22 cellular contexts compared by ENCODE assay signal in the genomic region with DNA sequence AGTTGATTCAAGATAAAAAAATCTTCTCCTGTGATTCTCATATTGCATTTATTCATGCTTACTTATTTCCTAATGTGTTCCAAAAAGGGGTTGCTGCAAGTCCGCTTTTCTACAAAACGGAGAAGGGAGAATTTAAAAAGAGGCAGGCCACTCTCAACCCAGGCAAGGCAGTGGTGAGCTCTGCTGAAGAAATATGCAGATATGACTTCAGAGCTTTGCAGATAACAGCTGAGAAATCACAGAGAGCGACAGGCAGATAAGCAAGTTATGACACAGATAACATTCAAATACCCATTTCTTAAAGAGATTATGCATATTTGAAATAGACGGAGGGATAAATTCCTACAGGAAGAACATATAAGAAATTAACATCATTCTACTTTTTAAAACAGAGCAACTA.
DNase-seq lines count a peak whose midpoint lies in the region; TF ChIP-seq lines count a peak whose summit lies in the region.
"Had no signal": no experiment of that assay in that cellular context is flagged by ENCODE, and none has a peak within 500 bp of the region (broad histone marks: within the 10 kb centered on the region; RNA-seq: fewer than 3 reads in every experiment).

No MANE protein-coding gene starts in this region.

- no peak overlapping the region for H3K4ac ChIP-seq in trophoblast cell (ENCODE audit: low read depth, low read length)

- H3K9me3 ChIP-seq in trophoblast cell (ENCODE audit: insufficient read depth, low read depth, low read length): no peaks in the 10 kb centered on the region
- H3K9me3 ChIP-seq: heart right ventricle, sigmoid colon, suprapubic skin had no signal

- no peak overlapping the region for H2BK5ac ChIP-seq in trophoblast cell (ENCODE audit: low read depth, low read length, poor library complexity)

- H3K79me1 ChIP-seq in trophoblast cell (ENCODE audit: low read length): no peaks in the 10 kb centered on the region

- H2AFZ ChIP-seq in trophoblast cell (ENCODE audit: insufficient read depth, low read length, poor library complexity): no peak overlapping the region

- no peak overlapping the region for H3K4me3 Mint-ChIP-seq in activated CD4-positive, alpha-beta memory T cell treated with anti-CD3 and anti-CD28 coated beads, Interleukin-2, amount 10 ng/mL, durations not matched to agents 7 days and 5 days
- no peak overlapping the region for H3K4me3 Mint-ChIP-seq in activated CD4-positive, alpha-beta memory T cell treated with anti-CD3 and anti-CD28 coated beads for 36 hours
- H3K4me3 Mint-ChIP-seq: activated B cell treated with CpG ODN at 0.5 μM for 24 hours had no signal

- H3K36me3 ChIP-seq in trophoblast cell (ENCODE audit: control insufficient read depth in 1 of 2, insufficient read depth in 2 of 2, low read length in 2 of 2): no peaks in the 10 kb centered on the region
- H3K36me3 ChIP-seq: heart right ventricle, sigmoid colon, suprapubic skin had no signal

- no peak overlapping the region for H3K4me2 ChIP-seq in trophoblast cell (ENCODE audit: low read length)

- H3K27me3 Mint-ChIP-seq in activated CD4-positive, alpha-beta memory T cell treated with anti-CD3 and anti-CD28 coated beads, Interleukin-2, amount 10 ng/mL, durations not matched to agents 7 days and 5 days: no peaks in the 10 kb centered on the region
- H3K27me3 Mint-ChIP-seq in activated CD4-positive, alpha-beta memory T cell treated with anti-CD3 and anti-CD28 coated beads for 36 hours: no peaks in the 10 kb centered on the region

- no peak overlapping the region for H3K9ac ChIP-seq in trophoblast cell (ENCODE audit: low read length)

- H3K27me3 ChIP-seq in trophoblast cell (ENCODE audit: insufficient read depth, low read length): no peaks in the 10 kb centered on the region
- H3K27me3 ChIP-seq: heart right ventricle, sigmoid colon, suprapubic skin had no signal

- H3K4me3 ChIP-seq in fibroblast of the aortic adventitia (ENCODE audit: low read depth, low read length): no peak overlapping the region
- H3K4me3 ChIP-seq in trophoblast cell (ENCODE audit: low read depth, low read length): no peak overlapping the region
- H3K4me3 ChIP-seq: dorsolateral prefrontal cortex, heart right ventricle, sigmoid colon, suprapubic skin had no signal

- no peak overlapping the region for H4K12ac ChIP-seq in trophoblast cell (ENCODE audit: low read depth, low read length)

- no peak overlapping the region for H3K23ac ChIP-seq in trophoblast cell (ENCODE audit: low read length)

- H3K4me1 ChIP-seq in trophoblast cell (ENCODE audit: control insufficient read depth in 1 of 2, insufficient read depth in 2 of 2, low read length in 2 of 2): peaks cover 0 to 2% of the 10 kb centered on the region in 2 experiments
- H3K4me1 ChIP-seq: suprapubic skin had no signal

- no peak for TF ChIP-seq CTCF in fibroblast of the aortic adventitia (IDR thresholded peaks at IDR 0.05; ENCODE audit: insufficient read depth, low read length)

- H3K36me3 Mint-ChIP-seq in activated CD4-positive, alpha-beta memory T cell treated with anti-CD3 and anti-CD28 coated beads, Interleukin-2, amount 10 ng/mL, durations not matched to agents 7 days and 5 days (ENCODE audit: low read depth): peaks cover 14% of the 10 kb centered on the region
- H3K36me3 Mint-ChIP-seq in activated CD4-positive, alpha-beta memory T cell treated with anti-CD3 and anti-CD28 coated beads for 36 hours: no peaks in the 10 kb centered on the region

- H2AK5ac ChIP-seq in trophoblast cell (ENCODE audit: low read length): no peak overlapping the region

- DNase-seq in activated CD4-positive, alpha-beta memory T cell treated with anti-CD3 and anti-CD28 coated beads, Interleukin-2, amount 10 ng/mL, durations not matched to agents 7 days and 5 days: no peak
- DNase-seq in activated CD4-positive, alpha-beta memory T cell treated with anti-CD3 and anti-CD28 coated beads for 36 hours: no peak
- DNase-seq in OCI-M1 (lab: John Stamatoyannopoulos, UW) (peak; percentile 39), fibroblast of the aortic adventitia (ENCODE audit: low read depth) (peak; percentile 54), trophoblast cell (peak; percentile 45 to 84), NCI-H187 (lab: John Stamatoyannopoulos, UW) (no peak), GM03348 (ENCODE audit: low spot score) (no peak), NCI-H2081 treated with DMSO at 0.1 percent for 48 hours (lab: John Stamatoyannopoulos, UW) (no peak)
- DNase-seq: activated B cell treated with CpG ODN at 0.5 μM for 24 hours; activated CD4-positive, alpha-beta T cell treated with anti-CD3 and anti-CD28 coated beads, Interleukin-2, amount 50 U/mL, for 4 hours; DMS 273 treated with DMSO at 0.1 percent for 48 hours; dorsolateral prefrontal cortex; heart right ventricle; NCI-H1048; NCI-H1694 treated with DMSO at 0.1 percent for 48 hours; NCI-H2171 treated with DMSO at 0.1 percent for 48 hours; NCI-H524; PC-3; SHP77; sigmoid colon; stimulated activated naive CD4-positive, alpha-beta T cell had no signal

- H4K8ac ChIP-seq in trophoblast cell (ENCODE audit: low read depth, low read length): no peak overlapping the region

- H3K4me1 Mint-ChIP-seq in activated CD4-positive, alpha-beta memory T cell treated with anti-CD3 and anti-CD28 coated beads, Interleukin-2, amount 10 ng/mL, durations not matched to agents 7 days and 5 days: peaks cover 61% of the 10 kb centered on the region
- H3K4me1 Mint-ChIP-seq in activated CD4-positive, alpha-beta memory T cell treated with anti-CD3 and anti-CD28 coated beads for 36 hours (ENCODE audit: low read depth): peaks cover 39% of the 10 kb centered on the region
- H3K4me1 Mint-ChIP-seq: activated B cell treated with CpG ODN at 0.5 μM for 24 hours had no signal

- intact Hi-C loops in activated CD4-positive, alpha-beta memory T cell treated with anti-CD3 and anti-CD28 coated beads for 36 hours (cut with micrococcal nuclease): no loop called here

- H4K91ac ChIP-seq in trophoblast cell (ENCODE audit: low read depth, low read length): no peak overlapping the region

- CTCF ChIA-PET in activated CD4-positive, alpha-beta memory T cell treated with anti-CD3 and anti-CD28 coated beads, Interleukin-2, amount 10 ng/mL, durations not matched to agents 7 days and 5 days (lab: Charles Lee): interaction anchor here (1.3 to 8.2 kb wide), 4 partner anchors 17 to 106 kb away, joined by 3 to 263 read pairs (median 5); no protein-coding TSS in a partner anchor
- CTCF ChIA-PET in activated CD4-positive, alpha-beta memory T cell treated with anti-CD3 and anti-CD28 coated beads for 36 hours (lab: Charles Lee): interaction anchor here (1.0 to 1.1 kb wide), 2 partner anchors 18 to 20 kb away, joined by 3 to 13 read pairs; no protein-coding TSS in a partner anchor

- WGBS in trophoblast cell (ENCODE audit: extremely low coverage, insufficient coverage, insufficient read length): no CpG with 5 or more reads among the region's 4 CpGs

- no peak overlapping the region for H3K14ac ChIP-seq in trophoblast cell (ENCODE audit: low read length)

- H3K18ac ChIP-seq in trophoblast cell (ENCODE audit: low read length): no peak overlapping the region

- POLR2A ChIA-PET in activated CD4-positive, alpha-beta memory T cell treated with anti-CD3 and anti-CD28 coated beads, Interleukin-2, amount 10 ng/mL, durations not matched to agents 7 days and 5 days (lab: Charles Lee): interaction anchor here (0.9 to 2.5 kb wide), 5 partner anchors 12 to 125 kb away, joined by 4 to 16 read pairs (median 6); no protein-coding TSS in a partner anchor
- POLR2A ChIA-PET in activated CD4-positive, alpha-beta memory T cell treated with anti-CD3 and anti-CD28 coated beads for 36 hours (lab: Charles Lee): no interaction called here

- H3K27ac ChIP-seq in trophoblast cell (ENCODE audit: low read depth, low read length): no peak overlapping the region
- H3K27ac ChIP-seq: suprapubic skin had no signal

- H2BK12ac ChIP-seq in trophoblast cell (ENCODE audit: low read length): no peak overlapping the region

- H3K9me3 Mint-ChIP-seq in activated CD4-positive, alpha-beta memory T cell treated with anti-CD3 and anti-CD28 coated beads, Interleukin-2, amount 10 ng/mL, durations not matched to agents 7 days and 5 days: peaks cover 2% of the 10 kb centered on the region
- H3K9me3 Mint-ChIP-seq in activated CD4-positive, alpha-beta memory T cell treated with anti-CD3 and anti-CD28 coated beads for 36 hours: no peaks in the 10 kb centered on the region
- H3K9me3 Mint-ChIP-seq: activated B cell treated with CpG ODN at 0.5 μM for 24 hours had no signal

- no peaks in the 10 kb centered on the region for H3K79me2 ChIP-seq in trophoblast cell (ENCODE audit: control insufficient read depth, insufficient read depth, low read length, poor library complexity)

- peak overlapping the region; percentile 72 for H3K27ac Mint-ChIP-seq in activated CD4-positive, alpha-beta memory T cell treated with anti-CD3 and anti-CD28 coated beads, Interleukin-2, amount 10 ng/mL, durations not matched to agents 7 days and 5 days
- H3K27ac Mint-ChIP-seq in activated CD4-positive, alpha-beta memory T cell treated with anti-CD3 and anti-CD28 coated beads for 36 hours: no peak overlapping the region
- H3K27ac Mint-ChIP-seq: activated B cell treated with CpG ODN at 0.5 μM for 24 hours had no signal

- no peak overlapping the region for H2BK120ac ChIP-seq in trophoblast cell (ENCODE audit: insufficient read depth, low read length, poor library complexity)

Comparison
In these comparisons a context has a peak if more than half of its experiments do, and no peak if none do; other contexts are left out.
1. DNase-seq: peak in OCI-M1 (single experiment), fibroblast of the aortic adventitia (single experiment) and trophoblast cell (2 of 2); none in activated CD4-positive, alpha-beta memory T cell treated with anti-CD3 and anti-CD28 coated beads, Interleukin-2, amount 10 ng/mL, durations not matched to agents 7 days and 5 days (single experiment), activated CD4-positive, alpha-beta memory T cell treated with anti-CD3 and anti-CD28 coated beads for 36 hours (single experiment), NCI-H187 (0 of 2), GM03348 (single experiment) and NCI-H2081 treated with DMSO at 0.1 percent for 48 hours (single experiment).